Comparison of ENCODE assay signal across 9 cellular contexts in the genomic region with DNA sequence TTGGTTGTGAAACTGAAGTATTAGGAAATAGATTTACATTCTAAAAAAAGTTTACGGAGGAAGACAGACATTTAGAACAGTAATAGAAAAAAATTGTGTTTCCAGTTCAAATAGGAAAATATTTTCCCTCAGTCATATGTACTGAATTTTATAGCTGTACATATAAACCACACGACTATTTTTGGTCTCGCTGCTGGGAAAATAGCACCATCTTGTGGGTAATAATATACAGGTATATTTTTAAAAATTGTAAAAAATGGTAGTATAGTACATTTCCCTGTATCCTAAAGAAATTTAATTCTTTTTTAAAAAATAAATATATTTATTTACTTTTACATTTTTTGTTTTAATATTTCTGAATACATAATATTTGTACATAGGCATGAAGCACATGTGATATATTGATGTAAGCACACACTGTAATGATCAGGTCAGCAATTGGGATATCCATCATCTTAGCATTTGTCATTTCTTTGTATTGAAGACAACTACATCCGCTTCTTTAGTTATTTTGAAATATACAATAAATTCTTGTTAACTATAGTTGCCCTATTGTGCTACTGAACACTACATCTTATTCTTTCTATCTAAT.
DNase-seq lines count a peak whose midpoint lies in the region; ATAC-seq and TF ChIP-seq lines count a peak whose summit lies in the region.
"Had no signal": no experiment of that assay in that cellular context is flagged by ENCODE, and none has a peak within 500 bp of the region (broad histone marks: within the 10 kb centered on the region; RNA-seq: fewer than 3 reads in every experiment).

No MANE protein-coding gene starts in this region.

- ATAC-seq in HG02885 (IDR thresholded peaks at IDR 0.05; ENCODE audit: poor library complexity, unreplicated experiment) (peak; percentile 51), SK-N-SH treated with all-trans-retinoic acid at 6 μM for 48 hours (peak; percentile 59; the same call in 2 of the 3 replicates), HG02870 (IDR thresholded peaks at IDR 0.05; ENCODE audit: unreplicated experiment) (no peak), HG02642 (IDR thresholded peaks at IDR 0.05; ENCODE audit: poor library complexity, unreplicated experiment) (no peak)

- DNase-seq in DMS114 treated with DMSO at 0.1 percent for 48 hours (lab: John Stamatoyannopoulos, UW; ENCODE audit: unreplicated experiment) (peak; percentile 42), left kidney (ENCODE audit: low read depth, low spot score) (peak; percentile 25), amniotic stem cell (lab: John Stamatoyannopoulos, UW) (no peak)
- DNase-seq in stimulated activated CD4-positive, alpha-beta T cell treated with anti-CD3 and anti-CD28 coated beads, Interleukin-4, amount 100 ng/mL, for 24 hours, result no peak
- DNase-seq: activated gamma-delta T cell had no signal

TF ChIP-seq in SK-N-SH treated with all-trans-retinoic acid at 6 μM for 48 hours, 23 proteins besides CTCF, POLR2A, EP300 and RAD21:
- TF ChIP-seq TOX (CRISPR knock-in tag; IDR thresholded peaks at IDR 0.05; ENCODE audit: borderline replicate concordance) (no peak), ARNTL (CRISPR knock-in tag; IDR thresholded peaks at IDR 0.05; ENCODE audit: borderline replicate concordance, low read depth) (no peak), RARB (CRISPR knock-in tag; IDR thresholded peaks at IDR 0.05) (no peak), ZFP30 (CRISPR knock-in tag; IDR thresholded peaks at IDR 0.05) (no peak), ZNF8 (CRISPR knock-in tag; IDR thresholded peaks at IDR 0.05) (no peak), ISL1 (CRISPR knock-in tag; IDR thresholded peaks at IDR 0.05) (no peak), ZNF565 (CRISPR knock-in tag; conservative IDR thresholded peaks at IDR 0.05; ENCODE audit: low read depth) (no peak), ZNF70 (CRISPR knock-in tag; IDR thresholded peaks at IDR 0.05) (no peak), SNAI2 (CRISPR knock-in tag; IDR thresholded peaks at IDR 0.05) (no peak), GLIS3 (CRISPR knock-in tag; IDR thresholded peaks at IDR 0.05) (no peak), BACH2 (CRISPR knock-in tag; IDR thresholded peaks at IDR 0.05; ENCODE audit: borderline replicate concordance) (no peak)
- TF ChIP-seq, protein P1, sequence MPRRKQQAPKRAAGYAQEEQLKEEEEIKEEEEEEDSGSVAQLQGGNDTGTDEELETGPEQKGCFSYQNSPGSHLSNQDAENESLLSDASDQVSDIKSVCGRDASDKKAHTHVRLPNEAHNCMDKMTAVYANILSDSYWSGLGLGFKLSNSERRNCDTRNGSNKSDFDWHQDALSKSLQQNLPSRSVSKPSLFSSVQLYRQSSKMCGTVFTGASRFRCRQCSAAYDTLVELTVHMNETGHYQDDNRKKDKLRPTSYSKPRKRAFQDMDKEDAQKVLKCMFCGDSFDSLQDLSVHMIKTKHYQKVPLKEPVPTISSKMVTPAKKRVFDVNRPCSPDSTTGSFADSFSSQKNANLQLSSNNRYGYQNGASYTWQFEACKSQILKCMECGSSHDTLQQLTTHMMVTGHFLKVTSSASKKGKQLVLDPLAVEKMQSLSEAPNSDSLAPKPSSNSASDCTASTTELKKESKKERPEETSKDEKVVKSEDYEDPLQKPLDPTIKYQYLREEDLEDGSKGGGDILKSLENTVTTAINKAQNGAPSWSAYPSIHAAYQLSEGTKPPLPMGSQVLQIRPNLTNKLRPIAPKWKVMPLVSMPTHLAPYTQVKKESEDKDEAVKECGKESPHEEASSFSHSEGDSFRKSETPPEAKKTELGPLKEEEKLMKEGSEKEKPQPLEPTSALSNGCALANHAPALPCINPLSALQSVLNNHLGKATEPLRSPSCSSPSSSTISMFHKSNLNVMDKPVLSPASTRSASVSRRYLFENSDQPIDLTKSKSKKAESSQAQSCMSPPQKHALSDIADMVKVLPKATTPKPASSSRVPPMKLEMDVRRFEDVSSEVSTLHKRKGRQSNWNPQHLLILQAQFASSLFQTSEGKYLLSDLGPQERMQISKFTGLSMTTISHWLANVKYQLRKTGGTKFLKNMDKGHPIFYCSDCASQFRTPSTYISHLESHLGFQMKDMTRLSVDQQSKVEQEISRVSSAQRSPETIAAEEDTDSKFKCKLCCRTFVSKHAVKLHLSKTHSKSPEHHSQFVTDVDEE (CRISPR knock-in tag; IDR thresholded peaks at IDR 0.05), result no peak
- TF ChIP-seq, protein P2, sequence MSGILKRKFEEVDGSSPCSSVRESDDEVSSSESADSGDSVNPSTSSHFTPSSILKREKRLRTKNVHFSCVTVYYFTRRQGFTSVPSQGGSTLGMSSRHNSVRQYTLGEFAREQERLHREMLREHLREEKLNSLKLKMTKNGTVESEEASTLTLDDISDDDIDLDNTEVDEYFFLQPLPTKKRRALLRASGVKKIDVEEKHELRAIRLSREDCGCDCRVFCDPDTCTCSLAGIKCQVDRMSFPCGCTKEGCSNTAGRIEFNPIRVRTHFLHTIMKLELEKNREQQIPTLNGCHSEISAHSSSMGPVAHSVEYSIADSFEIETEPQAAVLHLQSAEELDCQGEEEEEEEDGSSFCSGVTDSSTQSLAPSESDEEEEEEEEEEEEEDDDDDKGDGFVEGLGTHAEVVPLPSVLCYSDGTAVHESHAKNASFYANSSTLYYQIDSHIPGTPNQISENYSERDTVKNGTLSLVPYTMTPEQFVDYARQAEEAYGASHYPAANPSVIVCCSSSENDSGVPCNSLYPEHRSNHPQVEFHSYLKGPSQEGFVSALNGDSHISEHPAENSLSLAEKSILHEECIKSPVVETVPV (CRISPR knock-in tag; IDR thresholded peaks at IDR 0.05), result no peak
- TF ChIP-seq, protein P3, sequence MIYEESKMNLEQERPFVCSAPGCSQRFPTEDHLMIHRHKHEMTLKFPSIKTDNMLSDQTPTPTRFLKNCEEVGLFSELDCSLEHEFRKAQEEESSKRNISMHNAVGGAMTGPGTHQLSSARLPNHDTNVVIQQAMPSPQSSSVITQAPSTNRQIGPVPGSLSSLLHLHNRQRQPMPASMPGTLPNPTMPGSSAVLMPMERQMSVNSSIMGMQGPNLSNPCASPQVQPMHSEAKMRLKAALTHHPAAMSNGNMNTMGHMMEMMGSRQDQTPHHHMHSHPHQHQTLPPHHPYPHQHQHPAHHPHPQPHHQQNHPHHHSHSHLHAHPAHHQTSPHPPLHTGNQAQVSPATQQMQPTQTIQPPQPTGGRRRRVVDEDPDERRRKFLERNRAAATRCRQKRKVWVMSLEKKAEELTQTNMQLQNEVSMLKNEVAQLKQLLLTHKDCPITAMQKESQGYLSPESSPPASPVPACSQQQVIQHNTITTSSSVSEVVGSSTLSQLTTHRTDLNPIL (CRISPR knock-in tag; IDR thresholded peaks at IDR 0.05; ENCODE audit: low read depth), result no peak
- TF ChIP-seq, protein P4, sequence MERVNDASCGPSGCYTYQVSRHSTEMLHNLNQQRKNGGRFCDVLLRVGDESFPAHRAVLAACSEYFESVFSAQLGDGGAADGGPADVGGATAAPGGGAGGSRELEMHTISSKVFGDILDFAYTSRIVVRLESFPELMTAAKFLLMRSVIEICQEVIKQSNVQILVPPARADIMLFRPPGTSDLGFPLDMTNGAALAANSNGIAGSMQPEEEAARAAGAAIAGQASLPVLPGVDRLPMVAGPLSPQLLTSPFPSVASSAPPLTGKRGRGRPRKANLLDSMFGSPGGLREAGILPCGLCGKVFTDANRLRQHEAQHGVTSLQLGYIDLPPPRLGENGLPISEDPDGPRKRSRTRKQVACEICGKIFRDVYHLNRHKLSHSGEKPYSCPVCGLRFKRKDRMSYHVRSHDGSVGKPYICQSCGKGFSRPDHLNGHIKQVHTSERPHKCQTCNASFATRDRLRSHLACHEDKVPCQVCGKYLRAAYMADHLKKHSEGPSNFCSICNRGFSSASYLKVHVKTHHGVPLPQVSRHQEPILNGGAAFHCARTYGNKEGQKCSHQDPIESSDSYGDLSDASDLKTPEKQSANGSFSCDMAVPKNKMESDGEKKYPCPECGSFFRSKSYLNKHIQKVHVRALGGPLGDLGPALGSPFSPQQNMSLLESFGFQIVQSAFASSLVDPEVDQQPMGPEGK (CRISPR knock-in tag; IDR thresholded peaks at IDR 0.05; ENCODE audit: borderline replicate concordance), result no peak

Comparison
In these comparisons a context has a peak if more than half of its experiments do, and no peak if none do; other contexts are left out.
1. DNase-seq: peak in DMS114 treated with DMSO at 0.1 percent for 48 hours (single experiment) and left kidney (single experiment); none in amniotic stem cell (single experiment) and stimulated activated CD4-positive, alpha-beta T cell treated with anti-CD3 and anti-CD28 coated beads, Interleukin-4, amount 100 ng/mL, for 24 hours (single experiment).
2. ATAC-seq: peak in HG02885 (single experiment) and SK-N-SH treated with all-trans-retinoic acid at 6 μM for 48 hours (single experiment); none in HG02870 (single experiment) and HG02642 (single experiment).